1 cellular context compared by ENCODE assay signal in the genomic region with DNA sequence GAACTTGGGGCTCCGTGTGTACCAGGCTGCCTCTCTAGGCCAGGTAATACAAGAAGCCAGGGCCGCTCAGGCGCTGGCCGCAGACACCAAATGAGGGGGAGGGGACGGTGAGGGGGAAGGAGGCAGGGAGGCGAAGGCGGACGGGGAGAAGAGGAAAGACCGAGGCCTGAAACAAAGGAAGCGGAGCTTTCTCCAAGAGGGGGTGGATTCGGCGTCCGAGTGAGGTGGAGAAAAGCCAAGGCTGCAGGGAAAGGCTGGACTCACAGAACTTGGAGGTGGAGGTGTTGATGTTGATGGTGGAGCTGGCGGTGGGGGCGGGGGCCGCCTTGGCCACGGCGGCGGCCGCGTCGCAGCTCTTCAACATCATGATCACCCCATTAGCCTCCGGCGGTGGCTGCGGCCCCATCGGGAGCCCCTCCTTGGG.
TF ChIP-seq lines count a peak whose summit lies in the region.

No MANE protein-coding gene starts in this region.

TF ChIP-seq in K562, 482 proteins besides CTCF, POLR2A, EP300 and RAD21 (continues in another document):
- 0 out of 2 replicates have a peak, but pooled peaks have one; percentile 13 for TF ChIP-seq SIN3B (IDR thresholded peaks at IDR 0.05; ENCODE audit: low read depth)
- TF ChIP-seq MAFK (IDR thresholded peaks at IDR 0.05; ENCODE audit: low read length), result no peak
- TF ChIP-seq, protein P1, sequence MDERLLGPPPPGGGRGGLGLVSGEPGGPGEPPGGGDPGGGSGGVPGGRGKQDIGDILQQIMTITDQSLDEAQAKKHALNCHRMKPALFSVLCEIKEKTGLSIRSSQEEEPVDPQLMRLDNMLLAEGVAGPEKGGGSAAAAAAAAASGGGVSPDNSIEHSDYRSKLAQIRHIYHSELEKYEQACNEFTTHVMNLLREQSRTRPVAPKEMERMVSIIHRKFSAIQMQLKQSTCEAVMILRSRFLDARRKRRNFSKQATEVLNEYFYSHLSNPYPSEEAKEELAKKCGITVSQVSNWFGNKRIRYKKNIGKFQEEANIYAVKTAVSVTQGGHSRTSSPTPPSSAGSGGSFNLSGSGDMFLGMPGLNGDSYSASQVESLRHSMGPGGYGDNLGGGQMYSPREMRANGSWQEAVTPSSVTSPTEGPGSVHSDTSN (CRISPR knock-in tag; IDR thresholded peaks at IDR 0.05; ENCODE audit: low read depth), result no peak
- TF ChIP-seq, protein P1 (tag; conservative IDR thresholded peaks at IDR 0.05; ENCODE audit: low read depth), result no peak
- no peak for TF ChIP-seq ETV1 (tag; conservative IDR thresholded peaks at IDR 0.05; ENCODE audit: low read depth)
- no peak for TF ChIP-seq BACH1 (tag; IDR thresholded peaks at IDR 0.05)
- TF ChIP-seq, protein P2, sequence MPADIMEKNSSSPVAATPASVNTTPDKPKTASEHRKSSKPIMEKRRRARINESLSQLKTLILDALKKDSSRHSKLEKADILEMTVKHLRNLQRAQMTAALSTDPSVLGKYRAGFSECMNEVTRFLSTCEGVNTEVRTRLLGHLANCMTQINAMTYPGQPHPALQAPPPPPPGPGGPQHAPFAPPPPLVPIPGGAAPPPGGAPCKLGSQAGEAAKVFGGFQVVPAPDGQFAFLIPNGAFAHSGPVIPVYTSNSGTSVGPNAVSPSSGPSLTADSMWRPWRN (IDR thresholded peaks at IDR 0.05; ENCODE audit: low read depth), result no peak
- no peak for TF ChIP-seq ZNF224 (CRISPR knock-in tag; IDR thresholded peaks at IDR 0.05)
- no peak for TF ChIP-seq FOXP1 (CRISPR knock-in tag; IDR thresholded peaks at IDR 0.05)
- TF ChIP-seq ETS2 (tag; IDR thresholded peaks at IDR 0.05; ENCODE audit: borderline replicate concordance, poor library complexity, severe bottlenecking), result no peak
- TF ChIP-seq GABPA (tag; conservative IDR thresholded peaks at IDR 0.05; ENCODE audit: low read depth), result no peak
- TF ChIP-seq BMI1 (IDR thresholded peaks at IDR 0.05; ENCODE audit: low read length), result no peak
- TF ChIP-seq SIN3A (IDR thresholded peaks at IDR 0.05; ENCODE audit: borderline replicate concordance in 2 of 2, control insufficient read depth in 1 of 2, low read depth in 2 of 2, low read length in 2 of 2), result 0 out of 4 replicates have a peak, but pooled peaks of 1 of the 2 experiments have one; percentile 21
- TF ChIP-seq POLR2G (IDR thresholded peaks at IDR 0.05; ENCODE audit: low read depth, low read length), result no peak
- TF ChIP-seq ZNF707 (CRISPR knock-in tag; conservative IDR thresholded peaks at IDR 0.05), result no peak
- no peak for TF ChIP-seq FOSL1 (tag; conservative IDR thresholded peaks at IDR 0.05)
- TF ChIP-seq PHTF2 (CRISPR knock-in tag; IDR thresholded peaks at IDR 0.05), result no peak
- TF ChIP-seq STAT5B (CRISPR knock-in tag; IDR thresholded peaks at IDR 0.05), result no peak
- TF ChIP-seq CHCHD3 (CRISPR knock-in tag; IDR thresholded peaks at IDR 0.05), result no peak
- TF ChIP-seq GABPB2 (CRISPR knock-in tag; conservative IDR thresholded peaks at IDR 0.05), result no peak
- TF ChIP-seq COPS2 (conservative IDR thresholded peaks at IDR 0.05), result no peak
- TF ChIP-seq FOXK2 (conservative IDR thresholded peaks at IDR 0.05 in 1 of 2, IDR thresholded peaks at IDR 0.05 in 1 of 2; ENCODE audit: low read depth in 2 of 2), result peak; percentile 47 to 49; a peak in 2 of 4 replicates
- no peak for TF ChIP-seq RAD51 (IDR thresholded peaks at IDR 0.05; ENCODE audit: borderline replicate concordance, low read depth)
- TF ChIP-seq TRIM28 (IDR thresholded peaks at IDR 0.05), result no peak
- TF ChIP-seq, protein P3, sequence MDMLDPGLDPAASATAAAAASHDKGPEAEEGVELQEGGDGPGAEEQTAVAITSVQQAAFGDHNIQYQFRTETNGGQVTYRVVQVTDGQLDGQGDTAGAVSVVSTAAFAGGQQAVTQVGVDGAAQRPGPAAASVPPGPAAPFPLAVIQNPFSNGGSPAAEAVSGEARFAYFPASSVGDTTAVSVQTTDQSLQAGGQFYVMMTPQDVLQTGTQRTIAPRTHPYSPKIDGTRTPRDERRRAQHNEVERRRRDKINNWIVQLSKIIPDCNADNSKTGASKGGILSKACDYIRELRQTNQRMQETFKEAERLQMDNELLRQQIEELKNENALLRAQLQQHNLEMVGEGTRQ (CRISPR knock-in tag; IDR thresholded peaks at IDR 0.05), result no peak
- no peak for TF ChIP-seq CHD4 (IDR thresholded peaks at IDR 0.05; ENCODE audit: insufficient read depth, insufficient replicate concordance, low read depth, low read length, poor library complexity, severe bottlenecking)
- no peak for TF ChIP-seq ETV5 (CRISPR knock-in tag; IDR thresholded peaks at IDR 0.05; ENCODE audit: low read depth)
- 0 out of 2 replicates have a peak, but pooled peaks have one; percentile 37 for TF ChIP-seq ZEB2 (IDR thresholded peaks at IDR 0.05)
- TF ChIP-seq ZC3H8 (IDR thresholded peaks at IDR 0.05), result no peak
- TF ChIP-seq FOXJ2 (tag; IDR thresholded peaks at IDR 0.05), result 0 out of 2 replicates have a peak, but pooled peaks have one; percentile 4
- TF ChIP-seq, protein P4, sequence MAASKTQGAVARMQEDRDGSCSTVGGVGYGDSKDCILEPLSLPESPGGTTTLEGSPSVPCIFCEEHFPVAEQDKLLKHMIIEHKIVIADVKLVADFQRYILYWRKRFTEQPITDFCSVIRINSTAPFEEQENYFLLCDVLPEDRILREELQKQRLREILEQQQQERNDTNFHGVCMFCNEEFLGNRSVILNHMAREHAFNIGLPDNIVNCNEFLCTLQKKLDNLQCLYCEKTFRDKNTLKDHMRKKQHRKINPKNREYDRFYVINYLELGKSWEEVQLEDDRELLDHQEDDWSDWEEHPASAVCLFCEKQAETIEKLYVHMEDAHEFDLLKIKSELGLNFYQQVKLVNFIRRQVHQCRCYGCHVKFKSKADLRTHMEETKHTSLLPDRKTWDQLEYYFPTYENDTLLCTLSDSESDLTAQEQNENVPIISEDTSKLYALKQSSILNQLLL (CRISPR knock-in tag; IDR thresholded peaks at IDR 0.05; ENCODE audit: borderline replicate concordance), result no peak
- no peak for TF ChIP-seq YBX1 (IDR thresholded peaks at IDR 0.05)
- TF ChIP-seq EP400 (IDR thresholded peaks at IDR 0.05), result 0 out of 2 replicates have a peak, but pooled peaks have one; percentile 21
- TF ChIP-seq HCFC1 (IDR thresholded peaks at IDR 0.05; ENCODE audit: low read depth, low read length), result no peak
- TF ChIP-seq MYNN (IDR thresholded peaks at IDR 0.05), result no peak
- TF ChIP-seq MYNN (CRISPR knock-in tag; IDR thresholded peaks at IDR 0.05), result no peak
- no peak for TF ChIP-seq ZNF124 (CRISPR knock-in tag; IDR thresholded peaks at IDR 0.05)
- no peak for TF ChIP-seq SMAD4 (CRISPR knock-in tag; conservative IDR thresholded peaks at IDR 0.05)
- no peak for TF ChIP-seq ZFPM2 (CRISPR knock-in tag; IDR thresholded peaks at IDR 0.05)
- TF ChIP-seq, protein P5, sequence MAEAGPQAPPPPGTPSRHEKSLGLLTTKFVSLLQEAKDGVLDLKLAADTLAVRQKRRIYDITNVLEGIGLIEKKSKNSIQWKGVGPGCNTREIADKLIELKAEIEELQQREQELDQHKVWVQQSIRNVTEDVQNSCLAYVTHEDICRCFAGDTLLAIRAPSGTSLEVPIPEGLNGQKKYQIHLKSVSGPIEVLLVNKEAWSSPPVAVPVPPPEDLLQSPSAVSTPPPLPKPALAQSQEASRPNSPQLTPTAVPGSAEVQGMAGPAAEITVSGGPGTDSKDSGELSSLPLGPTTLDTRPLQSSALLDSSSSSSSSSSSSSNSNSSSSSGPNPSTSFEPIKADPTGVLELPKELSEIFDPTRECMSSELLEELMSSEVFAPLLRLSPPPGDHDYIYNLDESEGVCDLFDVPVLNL (CRISPR knock-in tag; IDR thresholded peaks at IDR 0.05; ENCODE audit: low read depth), result no peak
- TF ChIP-seq MCM5 (IDR thresholded peaks at IDR 0.05; ENCODE audit: low read depth), result no peak
- no peak for TF ChIP-seq SMARCA5 (IDR thresholded peaks at IDR 0.05)
- no peak for TF ChIP-seq TAF15 (IDR thresholded peaks at IDR 0.05; ENCODE audit: low read depth, low read length)
- TF ChIP-seq, protein P6, sequence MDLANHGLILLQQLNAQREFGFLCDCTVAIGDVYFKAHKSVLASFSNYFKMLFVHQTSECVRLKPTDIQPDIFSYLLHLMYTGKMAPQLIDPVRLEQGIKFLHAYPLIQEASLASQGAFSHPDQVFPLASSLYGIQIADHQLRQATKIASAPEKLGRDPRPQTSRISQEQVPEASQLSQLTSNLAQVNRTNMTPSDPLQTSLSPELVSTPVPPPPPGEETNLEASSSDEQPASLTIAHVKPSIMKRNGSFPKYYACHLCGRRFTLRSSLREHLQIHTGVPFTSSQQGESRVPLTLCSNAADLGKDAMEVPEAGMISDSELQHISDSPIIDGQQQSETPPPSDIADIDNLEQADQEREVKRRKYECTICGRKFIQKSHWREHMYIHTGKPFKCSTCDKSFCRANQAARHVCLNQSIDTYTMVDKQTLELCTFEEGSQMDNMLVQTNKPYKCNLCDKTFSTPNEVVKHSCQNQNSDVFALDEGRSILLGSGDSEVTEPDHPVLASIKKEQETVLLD (IDR thresholded peaks at IDR 0.05), result no peak
- no peak for TF ChIP-seq SNIP1 (IDR thresholded peaks at IDR 0.05; ENCODE audit: low read depth)
- TF ChIP-seq BDP1 (IDR thresholded peaks at IDR 0.05; ENCODE audit: insufficient read depth, insufficient read length), result no peak
- TF ChIP-seq GATAD2B (IDR thresholded peaks at IDR 0.05; ENCODE audit: borderline replicate concordance), result no peak
- TF ChIP-seq SMARCE1 (IDR thresholded peaks at IDR 0.05), result no peak; the same call in 1 of the 2 replicates
- TF ChIP-seq, protein P7, sequence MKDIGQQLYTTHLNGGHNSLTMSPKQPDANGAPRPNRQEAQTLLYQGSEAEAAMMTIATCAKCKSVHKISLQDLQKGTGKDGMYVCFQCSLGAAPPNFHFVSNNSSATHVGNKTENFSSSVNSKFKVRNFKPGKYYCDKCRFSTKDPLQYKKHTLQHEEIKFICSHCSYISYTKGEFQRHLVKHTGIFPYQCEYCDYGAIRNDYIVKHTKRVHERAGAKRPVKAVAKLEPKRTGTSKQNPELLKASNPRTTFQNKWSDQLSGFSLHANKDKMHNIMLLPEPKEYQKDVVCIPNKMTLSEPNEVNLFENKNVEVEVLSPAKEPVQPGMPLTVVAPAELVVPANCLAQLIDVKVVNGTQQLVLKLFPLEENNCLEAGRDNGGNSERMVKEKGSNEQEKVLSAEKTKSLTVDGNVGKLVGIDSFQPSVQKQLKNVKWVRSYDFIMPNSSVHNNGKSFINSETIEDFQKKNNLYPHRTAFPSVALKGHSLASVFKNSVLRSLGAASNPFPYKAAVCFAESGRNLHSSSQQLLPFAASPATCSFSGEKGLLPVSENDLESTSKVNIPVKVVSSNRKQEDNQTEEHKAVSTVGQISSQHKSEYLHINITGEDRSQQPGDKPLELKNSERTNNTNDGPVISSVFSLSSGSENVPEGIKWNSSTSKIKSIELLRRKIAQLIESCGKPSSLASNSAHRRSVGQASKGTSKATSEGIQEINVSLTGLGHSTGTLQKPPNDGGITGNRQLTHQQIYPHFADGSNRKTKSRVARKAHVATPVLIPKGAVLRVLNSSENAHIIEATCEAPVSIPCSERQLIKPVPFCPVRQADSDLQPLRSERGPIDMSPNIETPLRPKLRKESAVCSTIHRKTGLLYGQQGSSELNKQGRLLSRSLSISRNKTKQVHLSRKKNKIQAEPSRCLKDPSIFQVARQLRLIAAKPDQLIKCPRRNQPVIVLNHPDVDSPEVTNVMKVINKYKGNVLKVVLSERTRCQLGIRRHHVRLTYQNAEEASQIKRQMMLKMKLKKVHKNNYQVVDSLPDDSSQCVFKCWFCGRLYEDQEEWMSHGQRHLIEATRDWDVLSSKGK (CRISPR knock-in tag; IDR thresholded peaks at IDR 0.05), result no peak
- TF ChIP-seq NONO (IDR thresholded peaks at IDR 0.05; ENCODE audit: low read depth in 2 of 2, low read length in 1 of 2), result no peak
- TF ChIP-seq NR1H2 (CRISPR knock-in tag; IDR thresholded peaks at IDR 0.05), result no peak
- TF ChIP-seq, protein P8, sequence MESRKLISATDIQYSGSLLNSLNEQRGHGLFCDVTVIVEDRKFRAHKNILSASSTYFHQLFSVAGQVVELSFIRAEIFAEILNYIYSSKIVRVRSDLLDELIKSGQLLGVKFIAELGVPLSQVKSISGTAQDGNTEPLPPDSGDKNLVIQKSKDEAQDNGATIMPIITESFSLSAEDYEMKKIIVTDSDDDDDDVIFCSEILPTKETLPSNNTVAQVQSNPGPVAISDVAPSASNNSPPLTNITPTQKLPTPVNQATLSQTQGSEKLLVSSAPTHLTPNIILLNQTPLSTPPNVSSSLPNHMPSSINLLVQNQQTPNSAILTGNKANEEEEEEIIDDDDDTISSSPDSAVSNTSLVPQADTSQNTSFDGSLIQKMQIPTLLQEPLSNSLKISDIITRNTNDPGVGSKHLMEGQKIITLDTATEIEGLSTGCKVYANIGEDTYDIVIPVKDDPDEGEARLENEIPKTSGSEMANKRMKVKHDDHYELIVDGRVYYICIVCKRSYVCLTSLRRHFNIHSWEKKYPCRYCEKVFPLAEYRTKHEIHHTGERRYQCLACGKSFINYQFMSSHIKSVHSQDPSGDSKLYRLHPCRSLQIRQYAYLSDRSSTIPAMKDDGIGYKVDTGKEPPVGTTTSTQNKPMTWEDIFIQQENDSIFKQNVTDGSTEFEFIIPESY (CRISPR knock-in tag; IDR thresholded peaks at IDR 0.05), result 0 out of 2 replicates have a peak, but pooled peaks have one; percentile 3
- no peak for TF ChIP-seq FIP1L1 (IDR thresholded peaks at IDR 0.05; ENCODE audit: low read depth, low read length, poor library complexity, severe bottlenecking)
- TF ChIP-seq BCL6 (CRISPR knock-in tag; IDR thresholded peaks at IDR 0.05), result no peak
- TF ChIP-seq NFE2 (IDR thresholded peaks at IDR 0.05; ENCODE audit: low read depth), result no peak
- TF ChIP-seq MTA1 (IDR thresholded peaks at IDR 0.05; ENCODE audit: borderline replicate concordance), result peak; percentile 69; the same call in 1 of the 2 replicates
- no peak for TF ChIP-seq CTBP1 (IDR thresholded peaks at IDR 0.05; ENCODE audit: borderline replicate concordance)
- TF ChIP-seq ZNF766 (CRISPR knock-in tag; conservative IDR thresholded peaks at IDR 0.05), result no peak
- no peak for TF ChIP-seq ZNF212 (CRISPR knock-in tag; IDR thresholded peaks at IDR 0.05)
- no peak for TF ChIP-seq PCBP1 (IDR thresholded peaks at IDR 0.05; ENCODE audit: low read depth, low read length, poor library complexity, severe bottlenecking)
- no peak for TF ChIP-seq ZBED1 (IDR thresholded peaks at IDR 0.05)
- TF ChIP-seq TSC22D4 (tag; IDR thresholded peaks at IDR 0.05), result no peak
- no peak for TF ChIP-seq DNMT1 (IDR thresholded peaks at IDR 0.05)
- no peak for TF ChIP-seq CBX8 (IDR thresholded peaks at IDR 0.05; ENCODE audit: borderline replicate concordance, extremely low read depth, low read depth, low read length, poor library complexity, severe bottlenecking)
- TF ChIP-seq EGR1 (conservative IDR thresholded peaks at IDR 0.05), result peak; percentile 46
